1 cellular context compared by ENCODE assay signal in genomic region chr16:70687172-70687531, GRCh38.
TF ChIP-seq lines count a peak whose summit lies in the region.

No MANE protein-coding gene starts in this region.

TF ChIP-seq in HepG2, 621 proteins besides CTCF, POLR2A, EP300 and RAD21 (continued from another document):
- no peak for TF ChIP-seq HMGXB4 (CRISPR knock-in tag; IDR thresholded peaks at IDR 0.05; ENCODE audit: borderline replicate concordance in 1 of 2, low read depth in 1 of 2)
- TF ChIP-seq ZBTB42 (CRISPR knock-in tag; IDR thresholded peaks at IDR 0.05), result no peak
- no peak for TF ChIP-seq ZNF775 (CRISPR knock-in tag; IDR thresholded peaks at IDR 0.05; ENCODE audit: borderline replicate concordance)
- TF ChIP-seq THAP8 (CRISPR knock-in tag; IDR thresholded peaks at IDR 0.05; ENCODE audit: borderline replicate concordance), result no peak
- no peak for TF ChIP-seq MXD4 (CRISPR knock-in tag; IDR thresholded peaks at IDR 0.05)
- no peak for TF ChIP-seq ARID2 (CRISPR knock-in tag; IDR thresholded peaks at IDR 0.05; ENCODE audit: borderline replicate concordance)
- no peak for TF ChIP-seq MLLT10 (CRISPR knock-in tag; IDR thresholded peaks at IDR 0.05)
- 0 out of 2 replicates have a peak, but pooled peaks have one; percentile 31 for TF ChIP-seq ZBTB34 (CRISPR knock-in tag; IDR thresholded peaks at IDR 0.05)
- TF ChIP-seq ZNF784 (CRISPR knock-in tag; IDR thresholded peaks at IDR 0.05; ENCODE audit: borderline replicate concordance), result no peak
- no peak; the same call in 1 of the 2 replicates for TF ChIP-seq ZNF33B (CRISPR knock-in tag; IDR thresholded peaks at IDR 0.05)
- no peak for TF ChIP-seq SRSF1 (optimal IDR thresholded peaks at IDR 0.05; ENCODE audit: low read depth, low read length)
- TF ChIP-seq ZNF383 (CRISPR knock-in tag; IDR thresholded peaks at IDR 0.05; ENCODE audit: borderline replicate concordance), result no peak
- TF ChIP-seq HDAC2 (CRISPR knock-in tag; IDR thresholded peaks at IDR 0.05), result peak; percentile 40; the same call in 1 of the 2 replicates
- no peak for TF ChIP-seq HIC2 (CRISPR knock-in tag; IDR thresholded peaks at IDR 0.05; ENCODE audit: low read depth)
- no peak for TF ChIP-seq XRCC5 (optimal IDR thresholded peaks at IDR 0.05; ENCODE audit: low read length)
- TF ChIP-seq ARNTL (CRISPR knock-in tag; IDR thresholded peaks at IDR 0.05), result peak; percentile 55; the same call in 1 of the 2 replicates
- no peak for TF ChIP-seq ZNF879 (CRISPR knock-in tag; IDR thresholded peaks at IDR 0.05)
- no peak for TF ChIP-seq ZNF713 (CRISPR knock-in tag; IDR thresholded peaks at IDR 0.05)
- no peak for TF ChIP-seq ZZZ3 (CRISPR knock-in tag; IDR thresholded peaks at IDR 0.05; ENCODE audit: borderline replicate concordance)
- TF ChIP-seq TSC22D2 (CRISPR knock-in tag; IDR thresholded peaks at IDR 0.05; ENCODE audit: borderline replicate concordance), result no peak
- TF ChIP-seq SNRNP70 (IDR thresholded peaks at IDR 0.05; ENCODE audit: low read depth, low read length), result no peak
- no peak for TF ChIP-seq IRF1 (CRISPR knock-in tag; IDR thresholded peaks at IDR 0.05; ENCODE audit: low read depth)
- TF ChIP-seq AHDC1 (CRISPR knock-in tag; IDR thresholded peaks at IDR 0.05; ENCODE audit: borderline replicate concordance), result no peak
- no peak for TF ChIP-seq KDM5A (IDR thresholded peaks at IDR 0.05; ENCODE audit: borderline replicate concordance, low read length)
- TF ChIP-seq ZNF432 (CRISPR knock-in tag; IDR thresholded peaks at IDR 0.05; ENCODE audit: borderline replicate concordance), result no peak
- no peak for TF ChIP-seq HMGXB3 (CRISPR knock-in tag; IDR thresholded peaks at IDR 0.05; ENCODE audit: borderline replicate concordance)
- no peak for TF ChIP-seq HNRNPUL1 (IDR thresholded peaks at IDR 0.05; ENCODE audit: low read depth, low read length)
- no peak for TF ChIP-seq REPIN1 (CRISPR knock-in tag; IDR thresholded peaks at IDR 0.05; ENCODE audit: borderline replicate concordance, low read depth)
- TF ChIP-seq SIX4 (CRISPR knock-in tag; IDR thresholded peaks at IDR 0.05), result peak; percentile 96
- no peak for TF ChIP-seq ZNF235 (CRISPR knock-in tag; IDR thresholded peaks at IDR 0.05; ENCODE audit: borderline replicate concordance)
- TF ChIP-seq EED (CRISPR knock-in tag; IDR thresholded peaks at IDR 0.05), result no peak
- TF ChIP-seq E2F5 (CRISPR knock-in tag; conservative IDR thresholded peaks at IDR 0.05), result no peak
- no peak for TF ChIP-seq PLRG1 (conservative IDR thresholded peaks at IDR 0.05)
- TF ChIP-seq ZMYM4 (CRISPR knock-in tag; IDR thresholded peaks at IDR 0.05), result no peak
- TF ChIP-seq ZNF720 (CRISPR knock-in tag; IDR thresholded peaks at IDR 0.05), result no peak
- no peak for TF ChIP-seq ZNF768 (CRISPR knock-in tag; IDR thresholded peaks at IDR 0.05)
- 0 out of 2 replicates have a peak, but pooled peaks have one; percentile 5 for TF ChIP-seq KDM6A (CRISPR knock-in tag; IDR thresholded peaks at IDR 0.05; ENCODE audit: low read depth)
- TF ChIP-seq DMTF1 (CRISPR knock-in tag; IDR thresholded peaks at IDR 0.05), result no peak
- no peak for TF ChIP-seq ZNF343 (CRISPR knock-in tag; IDR thresholded peaks at IDR 0.05)
- TF ChIP-seq CHD2 (IDR thresholded peaks at IDR 0.05; ENCODE audit: low read depth, low read length), result no peak
TF ChIP-seq in HepG2: peak in this region for 29.
